ENCODE assay signal across 22 cellular contexts in genomic region chr19:4802711-4803110, GRCh38. TPM values are rescaled to one million over a fixed set of nuclear protein-coding genes. Genes with fewer than 3 reads are reported as not detected.
DNase-seq lines count a peak whose midpoint lies in the region; ATAC-seq and TF ChIP-seq lines count a peak whose summit lies in the region.
"Had no signal": no experiment of that assay in that cellular context is flagged by ENCODE, and none has a peak within 500 bp of the region (broad histone marks: within the 10 kb centered on the region; RNA-seq: fewer than 3 reads in every experiment).

No MANE protein-coding gene starts in this region.

- H3K27me3 Mint-ChIP-seq in activated T-cell treated with anti-CD3 and anti-CD28 coated beads, Interleukin-2, amount 50 U/mL, for 72 hours (ENCODE audit: low read depth), result no peaks in the 10 kb centered on the region
- H3K27me3 Mint-ChIP-seq in chondrocyte (ENCODE audit: low read depth), result no peaks in the 10 kb centered on the region
- H3K27me3 Mint-ChIP-seq: CD4-positive, alpha-beta T cell had no signal

- no peaks in the 10 kb centered on the region for H3K4me1 Mint-ChIP-seq in activated T-cell treated with anti-CD3 and anti-CD28 coated beads, Interleukin-2, amount 50 U/mL, for 72 hours (ENCODE audit: low read depth)
- H3K4me1 Mint-ChIP-seq in chondrocyte (ENCODE audit: low read depth), result no peaks in the 10 kb centered on the region

- H3K9ac ChIP-seq in BLaER1, result no peak overlapping the region

- H3K27me3 ChIP-seq in BLaER1 (no peaks in the 10 kb centered on the region), psoas muscle (ENCODE audit: insufficient read depth in 3 of 3, low read length in 2 of 3) (no peaks in the 10 kb centered on the region)

- intact Hi-C loops in Right ventricle myocardium superior (cut with DNase I), result loop anchor here (5.0 kb wide), 1 partner anchor 70 kb away; no protein-coding TSS in a partner anchor
- intact Hi-C loops in left ventricle myocardium superior (cut with micrococcal nuclease), result no loop called here
- intact Hi-C loops in psoas muscle (cut with DNase I), result no loop called here

- H3K36me3 ChIP-seq in BLaER1 (peaks cover 10% of the 10 kb centered on the region; the same call in 1 of the 2 replicates), psoas muscle (ENCODE audit: insufficient read depth in 1 of 2, low read depth in 1 of 2) (no peaks in the 10 kb centered on the region)

- H3K9me3 ChIP-seq in BLaER1 (no peaks in the 10 kb centered on the region), psoas muscle (no peaks in the 10 kb centered on the region)

- peak; percentile 75 for DNase-seq in Right ventricle myocardium superior
- DNase-seq in left ventricle myocardium superior, result peak; percentile 78
- peak; percentile 44 to 85 for DNase-seq in psoas muscle
- no peak for DNase-seq in activated T-cell treated with anti-CD3 and anti-CD28 coated beads, Interleukin-2, amount 50 U/mL, for 72 hours
- DNase-seq in chondrocyte (ENCODE audit: low spot score), result no peak
- DNase-seq in HK-2 (ENCODE audit: unreplicated experiment), result no peak
- DNase-seq: 8988T; ACHN; CD4-positive, alpha-beta T cell; Kasumi-1; MV-4-11; NCI-H1105; NCI-H1436 treated with DMSO at 0.1 percent for 48 hours; NCI-H187 treated with DMSO at 0.1 percent for 48 hours; NCI-H2171 treated with DMSO at 0.1 percent for 48 hours; NCI-H446; NCI-H526 treated with DMSO at 0.1 percent for 48 hours; RPMI8226; SIG-M5 had no signal

- H3K4me2 ChIP-seq in BLaER1, result peak overlapping the region; percentile 26; the same call in 1 of the 2 replicates

- no peak overlapping the region for H3K27ac ChIP-seq in BLaER1
- H3K27ac ChIP-seq in psoas muscle, result peak overlapping the region; percentile 88
- H3K27ac ChIP-seq: SK-N-MC had no signal

- H3K27ac Mint-ChIP-seq in activated T-cell treated with anti-CD3 and anti-CD28 coated beads, Interleukin-2, amount 50 U/mL, for 72 hours, result no peak overlapping the region
- H3K27ac Mint-ChIP-seq in chondrocyte (ENCODE audit: unreplicated experiment), result no peak overlapping the region
- H3K27ac Mint-ChIP-seq: CD4-positive, alpha-beta T cell had no signal

- peaks cover 0 to under 1% of the 10 kb centered on the region in 2 donors for H3K36me3 Mint-ChIP-seq in activated T-cell treated with anti-CD3 and anti-CD28 coated beads, Interleukin-2, amount 50 U/mL, for 72 hours (ENCODE audit: insufficient read depth in 2 of 2)
- H3K36me3 Mint-ChIP-seq in chondrocyte (ENCODE audit: low read depth), result peaks cover 2% of the 10 kb centered on the region

- no peaks in the 10 kb centered on the region for H3K9me3 Mint-ChIP-seq in activated T-cell treated with anti-CD3 and anti-CD28 coated beads, Interleukin-2, amount 50 U/mL, for 72 hours
- H3K9me3 Mint-ChIP-seq in chondrocyte (ENCODE audit: low read depth), result no peaks in the 10 kb centered on the region
- H3K9me3 Mint-ChIP-seq: CD4-positive, alpha-beta T cell had no signal

- H4K20me1 ChIP-seq in BLaER1, result no peaks in the 10 kb centered on the region

- H3K4me1 ChIP-seq in BLaER1, result peaks cover 22% of the 10 kb centered on the region
- peaks cover 20% of the 10 kb centered on the region for H3K4me1 ChIP-seq in psoas muscle

- H3K4me3 ChIP-seq in BLaER1, result no peak overlapping the region
- no peak overlapping the region for H3K4me3 ChIP-seq in psoas muscle
- H3K4me3 ChIP-seq: SK-N-MC had no signal

- WGBS in psoas muscle, 3 donors, result 25 to 30% (median 29%) methylated on average over 7 of the region's 7 CpGs

- ATAC-seq in Right ventricle myocardium superior (ENCODE audit: poor library complexity) (peak; percentile 89), left ventricle myocardium superior (peak; percentile 88), psoas muscle (peak; percentile 29 to 69 (median 48)), HG03139 (IDR thresholded peaks at IDR 0.05; ENCODE audit: unreplicated experiment) (no peak)
- ATAC-seq in activated T-cell treated with anti-CD3 and anti-CD28 coated beads, Interleukin-2, amount 50 U/mL, for 72 hours (replicated peaks in 1 of 2), result no peak

- TF ChIP-seq CTCF in psoas muscle (IDR thresholded peaks at IDR 0.05) (no peak), chondrocyte (IDR thresholded peaks at IDR 0.05) (no peak)

- H3K4me3 Mint-ChIP-seq in activated T-cell treated with anti-CD3 and anti-CD28 coated beads, Interleukin-2, amount 50 U/mL, for 72 hours, result no peak overlapping the region
- H3K4me3 Mint-ChIP-seq in chondrocyte (ENCODE audit: unreplicated experiment), result no peak overlapping the region
- H3K4me3 Mint-ChIP-seq: CD4-positive, alpha-beta T cell had no signal

RNA-seq across cellular contexts. Expression of gene FEM1A, which starts 11.2 kb away (rescaled TPM):
- total RNA-seq in Right ventricle myocardium superior (47.6 TPM), left ventricle myocardium superior (49.6 TPM), psoas muscle (100 to 1,000 TPM; 135 to 210 (median 149) TPM), chondrocyte (11.1 to 12.3 TPM (median 11.4 TPM) in 3 replicates)
- 100 to 1,000 TPM in 1 of 3 donors, 10 to 100 TPM in 2; 63.2 to 214 (median 96.3) TPM for polyA plus RNA-seq in psoas muscle
- total RNA-seq in activated T-cell treated with anti-CD3 and anti-CD28 coated beads, Interleukin-2, amount 50 U/mL, for 72 hours, result 10 to 100 TPM in 1 of 2 donors, 1 to 10 TPM in 1; 9.8 to 11.8 TPM

RNA-seq across cellular contexts. Expression of gene TICAM1, which starts 28.8 kb away (rescaled TPM):
- total RNA-seq in Right ventricle myocardium superior, result 7.4 TPM
- total RNA-seq in left ventricle myocardium superior, result 6.2 TPM
- 10 to 100 TPM in 3 of 4 donors, 1 to 10 TPM in 1; 9.0 to 17.0 (median 14.2) TPM for total RNA-seq in psoas muscle
- 10 to 100 TPM in 1 of 3 donors, 1 to 10 TPM in 2; 7.4 to 11.4 (median 8.7) TPM for polyA plus RNA-seq in psoas muscle
- total RNA-seq in activated T-cell treated with anti-CD3 and anti-CD28 coated beads, Interleukin-2, amount 50 U/mL, for 72 hours, result 10 to 100 TPM; 18.7 to 20.5 TPM
- 6.8 to 13.2 TPM (median 12.3 TPM) in 3 replicates for total RNA-seq in chondrocyte

Comparison
In these comparisons a context has a peak if more than half of its experiments do, and no peak if none do; other contexts are left out.
1. ATAC-seq: peak in Right ventricle myocardium superior (single experiment), left ventricle myocardium superior (single experiment) and psoas muscle (4 of 4); none in activated T-cell treated with anti-CD3 and anti-CD28 coated beads, Interleukin-2, amount 50 U/mL, for 72 hours (0 of 2) and HG03139 (single experiment).
2. DNase-seq: peak in Right ventricle myocardium superior (single experiment), left ventricle myocardium superior (single experiment) and psoas muscle (2 of 2); none in activated T-cell treated with anti-CD3 and anti-CD28 coated beads, Interleukin-2, amount 50 U/mL, for 72 hours (0 of 2), chondrocyte (single experiment) and HK-2 (single experiment).